Comparison of ENCODE assay signal across 24 cellular contexts in the genomic region with DNA sequence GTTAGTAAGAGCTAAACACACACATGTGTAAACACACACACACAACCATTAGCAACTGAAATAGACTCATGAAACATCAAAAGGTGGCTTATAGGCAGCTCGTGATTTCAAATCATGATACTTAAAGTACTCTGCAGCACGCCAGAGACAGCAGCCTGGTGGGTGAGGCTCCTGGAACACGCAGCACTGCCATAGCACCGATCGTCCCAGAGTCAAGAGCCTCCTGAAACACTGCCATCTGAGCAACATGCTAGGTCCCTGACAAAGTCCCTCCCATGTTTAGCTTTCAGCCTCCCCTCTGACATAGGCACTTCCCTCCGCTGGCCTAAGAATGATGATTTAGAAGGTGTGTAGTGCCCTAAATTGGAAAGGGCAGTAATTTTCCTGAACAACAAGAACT. TPM values are rescaled to one million over a fixed set of nuclear protein-coding genes. Genes with fewer than 3 reads are reported as not detected.
DNase-seq lines count a peak whose midpoint lies in the region; ATAC-seq, FAIRE-seq and TF ChIP-seq lines count a peak whose summit lies in the region.
"Had no signal": no experiment of that assay in that cellular context is flagged by ENCODE, and none has a peak within 500 bp of the region (broad histone marks: within the 10 kb centered on the region; RNA-seq: fewer than 3 reads in every experiment).

No MANE protein-coding gene starts in this region.

- no peaks in the 10 kb centered on the region for H3K36me3 ChIP-seq in thyroid gland
- H3K36me3 ChIP-seq: HAP-1, MG63 had no signal

- H3K27me3 ChIP-seq in thyroid gland = no peaks in the 10 kb centered on the region

- ATAC-seq in left ventricle myocardium superior (peak; percentile 93), GM18519 (IDR thresholded peaks at IDR 0.05; ENCODE audit: low FRiP score, unreplicated experiment) (no peak)

- H3K4me3 ChIP-seq in thyroid gland (replicated peaks in 1 of 3) = no peak overlapping the region
- H3K4me3 ChIP-seq: HAP-1, MG63 had no signal

- no peak for FAIRE-seq in urothelium cell line (lab: Jason Lieb, UNC)

- peak overlapping the region in 2 of 3 donors; percentile 31 to 34 for H3K27ac ChIP-seq in thyroid gland

- H3K4me1 ChIP-seq in thyroid gland = peaks cover 14 to 19% of the 10 kb centered on the region in 2 donors
- H3K4me1 ChIP-seq: HAP-1 had no signal

- H3K9me3 ChIP-seq in thyroid gland = no peaks in the 10 kb centered on the region
- H3K9me3 ChIP-seq: HAP-1 had no signal

- DNase-seq in NCI-H82 (lab: John Stamatoyannopoulos, UW) (peak; percentile 56), NCI-H82 treated with DMSO at 0.1 percent for 48 hours (lab: John Stamatoyannopoulos, UW; ENCODE audit: unreplicated experiment) (no peak), D341Med (ENCODE audit: low spot score) (peak; percentile 55), left ventricle myocardium superior (peak; percentile 39), thyroid gland (peak; percentile 43 to 46), urothelium cell line (ENCODE audit: low spot score) (no peak)
- DNase-seq: 8988T; ACHN; CD4-positive, CD25-positive, alpha-beta regulatory T cell; GOT3; HFFc6; IMR-90; KG1; MG63; NCI-H1105 treated with DMSO at 0.1 percent for 48 hours; NCI-H146; NCI-H2029 treated with DMSO at 0.1 percent for 48 hours; NCI-H345; NCI-H510A treated with DMSO at 0.1 percent for 48 hours; RPMI8226; SHP77 treated with DMSO at 0.1 percent for 48 hours had no signal

- intact Hi-C loops in left ventricle myocardium superior (cut with micrococcal nuclease) = no loop called here
- intact Hi-C loops in thyroid gland (cut with DNase I) = no loop called here

- 60 to 63% methylated on average over 6 of the region's 6 CpGs for WGBS in thyroid gland, 2 donors

- no peak for TF ChIP-seq CTCF in thyroid gland (IDR thresholded peaks at IDR 0.05)

- TF ChIP-seq POLR2A in thyroid gland (IDR thresholded peaks at IDR 0.05) = peak in 1 of 2 donors; percentile 17

RNA-seq across cellular contexts. Expression of a gene that starts 14.0 kb away (rescaled TPM):
- total RNA-seq in left ventricle myocardium superior (35.3 TPM), thyroid gland (100 to 1,000 TPM in 1 of 4 donors, 10 to 100 TPM in 3; 30.9 to 141 (median 56.5) TPM)
- total RNA-seq: CD4-positive, CD25-positive, alpha-beta regulatory T cell; G401; HFFc6; IMR-90 had no signal

Comparison
In these comparisons a context has a peak if more than half of its experiments do, and no peak if none do; other contexts are left out.
1. DNase-seq: peak in NCI-H82 (single experiment), D341Med (single experiment), left ventricle myocardium superior (single experiment) and thyroid gland (2 of 2); none in NCI-H82 treated with DMSO at 0.1 percent for 48 hours (single experiment) and urothelium cell line (single experiment).